ENCODE assay signal across 8 cellular contexts in the genomic region with DNA sequence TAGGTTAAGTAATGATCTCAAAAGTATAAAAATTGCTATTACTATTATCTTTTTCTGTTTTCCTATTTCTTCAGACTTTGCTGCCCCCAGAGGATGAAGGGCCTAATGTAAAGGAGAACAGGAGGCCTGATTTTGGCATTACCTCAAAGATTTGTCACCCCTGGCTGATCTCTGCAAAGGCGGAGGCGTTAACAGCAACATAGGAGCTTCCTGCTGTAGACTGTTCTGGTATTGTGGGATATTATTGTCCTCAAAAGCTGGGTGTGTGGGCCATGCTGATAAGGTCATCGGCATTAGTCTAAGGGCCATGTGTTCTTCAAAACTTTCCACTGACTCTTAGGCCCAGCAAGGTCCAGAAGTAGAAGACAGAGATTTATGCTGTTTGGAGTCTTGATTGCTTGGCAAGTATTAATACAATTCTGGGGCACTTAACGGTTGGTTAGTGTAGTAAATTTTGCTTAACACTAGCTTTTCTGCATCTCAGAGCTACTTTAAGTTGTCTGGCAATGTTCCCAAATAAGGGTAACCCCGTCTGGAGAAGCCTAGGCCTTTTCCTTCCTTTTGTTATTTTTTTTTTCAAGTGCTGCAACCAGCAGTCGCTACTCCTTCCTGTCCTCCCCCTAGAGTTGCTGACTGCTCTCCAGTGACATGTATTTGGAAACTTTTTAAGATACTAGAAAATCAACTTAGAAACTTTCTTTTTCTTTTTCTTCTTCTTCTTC. TPM values are rescaled to one million over a fixed set of nuclear protein-coding genes. Genes with fewer than 3 reads are reported as not detected.
A peak's percentile ranks its signal among the peaks of the same experiment; 100 is the strongest.
DNase-seq lines count a peak whose midpoint lies in the region; ATAC-seq and TF ChIP-seq lines count a peak whose summit lies in the region.

No MANE protein-coding gene starts in this region.

- H3K27me3 Mint-ChIP-seq in activated CD4-positive, alpha-beta memory T cell treated with anti-CD3 and anti-CD28 coated beads for 36 hours, result peaks cover 6% of the 10 kb centered on the region

- intact Hi-C loops in activated CD4-positive, alpha-beta memory T cell treated with anti-CD3 and anti-CD28 coated beads for 36 hours (cut with micrococcal nuclease), result no loop called here

- H3K4me1 ChIP-seq in cardiac muscle cell (ENCODE audit: low read depth) (peaks cover 5% of the 10 kb centered on the region), skeletal muscle tissue (ENCODE audit: control insufficient read depth in 3 of 3, insufficient read depth in 3 of 3, low read length in 3 of 3) (peaks cover 0 to 3% (median 0%) of the 10 kb centered on the region in 3 donors)

- H3K36me3 ChIP-seq in cardiac muscle cell, result no peaks in the 10 kb centered on the region
- no peaks in the 10 kb centered on the region for H3K36me3 ChIP-seq in skeletal muscle tissue (ENCODE audit: control insufficient read depth in 3 of 3, insufficient read depth in 3 of 3, low read length in 3 of 3)

- peaks cover 2% of the 10 kb centered on the region for H3K9me3 Mint-ChIP-seq in activated CD4-positive, alpha-beta memory T cell treated with anti-CD3 and anti-CD28 coated beads for 36 hours

- CTCF ChIA-PET in activated CD4-positive, alpha-beta memory T cell treated with anti-CD3 and anti-CD28 coated beads for 36 hours (lab: Charles Lee), result interaction anchor here (0.7 kb wide), 1 partner anchor 18 kb away, joined by 3 read pairs; no protein-coding TSS in a partner anchor

- peak; percentile 82 for DNase-seq in OCI-M2 (lab: John Stamatoyannopoulos, UW; ENCODE audit: unreplicated experiment)
- DNase-seq in cardiac muscle cell (ENCODE audit: low read depth in 1 of 2, low spot score in 1 of 2), result peak; percentile 29 to 91
- DNase-seq in NCI-H2029 treated with DMSO at 0.1 percent for 48 hours (lab: John Stamatoyannopoulos, UW), result no peak
- no peak for DNase-seq in activated CD4-positive, alpha-beta memory T cell treated with anti-CD3 and anti-CD28 coated beads for 36 hours

- H3K4me3 Mint-ChIP-seq in activated CD4-positive, alpha-beta memory T cell treated with anti-CD3 and anti-CD28 coated beads for 36 hours, result no peak overlapping the region

- H3K27me3 ChIP-seq in cardiac muscle cell, result no peaks in the 10 kb centered on the region
- no peaks in the 10 kb centered on the region for H3K27me3 ChIP-seq in skeletal muscle tissue (ENCODE audit: control insufficient read depth in 3 of 3, insufficient read depth in 3 of 3, low read length in 3 of 3)

- ATAC-seq in GM21529 (IDR thresholded peaks at IDR 0.05; ENCODE audit: unreplicated experiment) (peak; percentile 75), HG03097 (IDR thresholded peaks at IDR 0.05; ENCODE audit: low FRiP score, unreplicated experiment) (no peak)

- H3K4me3 ChIP-seq in cardiac muscle cell, result no peak overlapping the region
- no peak overlapping the region for H3K4me3 ChIP-seq in skeletal muscle tissue (ENCODE audit: low read length in 3 of 3)

- no peaks in the 10 kb centered on the region for H3K9me3 ChIP-seq in cardiac muscle cell (ENCODE audit: low read depth)
- H3K9me3 ChIP-seq in skeletal muscle tissue (ENCODE audit: control insufficient read depth in 3 of 3, low read length in 3 of 3), result no peaks in the 10 kb centered on the region

- H3K27ac Mint-ChIP-seq in activated CD4-positive, alpha-beta memory T cell treated with anti-CD3 and anti-CD28 coated beads for 36 hours, result no peak overlapping the region

- H3K4me1 Mint-ChIP-seq in activated CD4-positive, alpha-beta memory T cell treated with anti-CD3 and anti-CD28 coated beads for 36 hours (ENCODE audit: low read depth), result no peaks in the 10 kb centered on the region

- POLR2A ChIA-PET in activated CD4-positive, alpha-beta memory T cell treated with anti-CD3 and anti-CD28 coated beads for 36 hours (lab: Charles Lee), result no interaction called here

- H3K27ac ChIP-seq in cardiac muscle cell, result peak overlapping the region; percentile 22
- peak overlapping the region; percentile 17 for H3K27ac ChIP-seq in skeletal muscle tissue (ENCODE audit: low read depth, low read length)

- no peak overlapping the region for H3K9ac ChIP-seq in skeletal muscle tissue (ENCODE audit: low read depth in 1 of 3, low read length in 3 of 3)

- peak; percentile 43; the same call in 2 of the 3 replicates for TF ChIP-seq CTCF in GM12872 (IDR thresholded peaks at IDR 0.05; ENCODE audit: insufficient read depth, low read depth, low read length)
- TF ChIP-seq CTCF in cardiac muscle cell (IDR thresholded peaks at IDR 0.05; ENCODE audit: low read depth, low read length), result peak; percentile 45

- no peaks in the 10 kb centered on the region for H3K36me3 Mint-ChIP-seq in activated CD4-positive, alpha-beta memory T cell treated with anti-CD3 and anti-CD28 coated beads for 36 hours

RNA-seq across cellular contexts. Expression of gene ENTPD1, which starts 14.0 kb away (rescaled TPM):
- total RNA-seq in cardiac muscle cell (0.95 and 1.1 TPM in 2 replicates), skeletal muscle tissue (8.9 TPM)
- 1.6 and 2.0 TPM in 2 replicates for polyA plus RNA-seq in cardiac muscle cell
- 1 to 10 TPM; 2.5 to 2.8 TPM for total RNA-seq in activated CD4-positive, alpha-beta memory T cell treated with anti-CD3 and anti-CD28 coated beads for 36 hours

RNA-seq across cellular contexts. Expression of gene TCTN3, which starts 48.2 kb away (rescaled TPM):
- total RNA-seq in cardiac muscle cell (18.6 and 21.9 TPM in 2 replicates), skeletal muscle tissue (16.7 TPM)
- polyA plus RNA-seq in cardiac muscle cell, result 40.6 and 45.6 TPM in 2 replicates
- 10 to 100 TPM; 22.9 to 26.3 TPM for total RNA-seq in activated CD4-positive, alpha-beta memory T cell treated with anti-CD3 and anti-CD28 coated beads for 36 hours

Comparison
In these comparisons a context has a peak if more than half of its experiments do, and no peak if none do; other contexts are left out.
1. DNase-seq: peak in OCI-M2 (single experiment) and cardiac muscle cell (2 of 2); none in NCI-H2029 treated with DMSO at 0.1 percent for 48 hours (single experiment) and activated CD4-positive, alpha-beta memory T cell treated with anti-CD3 and anti-CD28 coated beads for 36 hours (single experiment).